11 cellular contexts compared by ENCODE assay signal in genomic region chr19:17450264-17451075, GRCh38. TPM values are rescaled to one million over a fixed set of nuclear protein-coding genes. Genes with fewer than 3 reads are reported as not detected.
DNase-seq lines count a peak whose midpoint lies in the region; ATAC-seq and TF ChIP-seq lines count a peak whose summit lies in the region.
"Had no signal": no experiment of that assay in that cellular context is flagged by ENCODE, and none has a peak within 500 bp of the region (broad histone marks: within the 10 kb centered on the region; RNA-seq: fewer than 3 reads in every experiment).

No MANE protein-coding gene starts in this region.

- H3K27ac ChIP-seq in A673 (ENCODE audit: low read depth, low read length, poor library complexity, severe bottlenecking) = no peak overlapping the region
- H3K27ac ChIP-seq: upper lobe of right lung had no signal

- no peak for ATAC-seq in GM21723 (IDR thresholded peaks at IDR 0.05; ENCODE audit: unreplicated experiment)
- ATAC-seq: upper lobe of right lung had no signal

- CTCF ChIA-PET in A673 (lab: Charles Lee) = interaction anchor here (0.7 kb wide), 2 partner anchors 15 to 45 kb away, joined by 3 to 5 read pairs; no protein-coding TSS in a partner anchor

- TF ChIP-seq CTCF in GM12864 (IDR thresholded peaks at IDR 0.05; ENCODE audit: low read depth, low read length, missing control alignments) (no peak), NB4 (IDR thresholded peaks at IDR 0.05; ENCODE audit: low read depth, low read length) (no peak), A673 (conservative IDR thresholded peaks at IDR 0.05; ENCODE audit: low read depth, low read length) (no peak)

- H3K9me3 ChIP-seq in A673 (ENCODE audit: low read depth, low read length, poor library complexity, severe bottlenecking) = no peaks in the 10 kb centered on the region
- H3K9me3 ChIP-seq: upper lobe of right lung had no signal

- peaks cover 29% of the 10 kb centered on the region for H3K27me3 ChIP-seq in A673 (replicated peaks; ENCODE audit: insufficient read depth, low read depth, low read length, poor library complexity)

- POLR2A ChIA-PET in A673 (lab: Charles Lee; ENCODE audit: low non-redundant PET) = no interaction called here

- DNase-seq in GM12864 (ENCODE audit: low read depth) (peak; percentile 41), NB4 (ENCODE audit: low read depth) (peak; percentile 40), SW 1271 (lab: John Stamatoyannopoulos, UW) (no peak), AG08395 (ENCODE audit: low spot score) (no peak), A673 (ENCODE audit: low spot score) (no peak)
- DNase-seq in activated naive CD4-positive, alpha-beta T cell treated with anti-CD3 and anti-CD28 coated beads, Interleukin-2, amount 50 U/mL, for 16 hours = peak; percentile 66
- DNase-seq in stimulated activated CD4-positive, alpha-beta T cell treated with anti-CD3 and anti-CD28 coated beads, Interleukin-15, amount 100 ng/mL, for 48 hours (ENCODE audit: low read depth in 2 of 2) = peak; percentile 39 to 49
- DNase-seq: NCI-H510A, upper lobe of right lung had no signal

- H3K36me3 ChIP-seq in A673 (ENCODE audit: insufficient read depth, low read length, poor library complexity, severe bottlenecking) = no peaks in the 10 kb centered on the region
- H3K36me3 ChIP-seq: upper lobe of right lung had no signal

- peaks cover 5% of the 10 kb centered on the region for H3K4me1 ChIP-seq in A673 (ENCODE audit: insufficient read depth, low read length, poor library complexity, severe bottlenecking)
- H3K4me1 ChIP-seq: upper lobe of right lung had no signal

- H3K4me3 ChIP-seq in GM12864 (ENCODE audit: low read depth, low read length) (no peak overlapping the region), NB4 (ENCODE audit: low read depth, low read length) (no peak overlapping the region), A673 (ENCODE audit: low read depth, low read length, poor library complexity, severe bottlenecking) (no peak overlapping the region)
- H3K4me3 ChIP-seq: upper lobe of right lung had no signal

- intact Hi-C loops in A673 (cut with micrococcal nuclease; ENCODE audit: unreplicated experiment) = loop anchor here (5.0 kb wide), 1 partner anchor 317 kb away; no protein-coding TSS in a partner anchor

- BruUV-seq in A673 (replicated peaks; lab: Mats Ljungman, UMichigan) = no TSS peak

- TF ChIP-seq POLR2A in NB4 (IDR thresholded peaks at IDR 0.05; ENCODE audit: extremely low read depth, insufficient read length) = no peak

RNA-seq across cellular contexts. Expression of gene TMEM221, which starts 2.0 kb away (rescaled TPM):
- 0.31 TPM in 1 of 2 replicates, not detected in the other for total RNA-seq in A673 (2021)
- total RNA-seq: upper lobe of right lung had no signal

RNA-seq across cellular contexts. Expression of gene NXNL1, which starts 10.3 kb away (rescaled TPM):
- not detected in 2 replicates for total RNA-seq in A673 (2021)
- total RNA-seq: omental fat pad, upper lobe of right lung had no signal

RNA-seq across cellular contexts. Expression of gene SLC27A1, which starts 19.9 kb away (rescaled TPM):
- total RNA-seq in A673 (2021) = 3.0 and 6.9 TPM in 2 replicates

RNA-seq across cellular contexts. Expression of gene MVB12A, which starts 30.6 kb away (rescaled TPM):
- 39.5 and 56.9 TPM in 2 replicates for total RNA-seq in A673 (2021)

RNA-seq across cellular contexts. Expression of gene BST2, which starts 45.0 kb away (rescaled TPM):
- total RNA-seq in A673 (2021) = 1.3 and 3.6 TPM in 2 replicates

Comparison
In these comparisons a context has a peak if more than half of its experiments do, and no peak if none do; other contexts are left out.
1. DNase-seq: peak in GM12864 (single experiment), NB4 (single experiment), activated naive CD4-positive, alpha-beta T cell treated with anti-CD3 and anti-CD28 coated beads, Interleukin-2, amount 50 U/mL, for 16 hours (single experiment) and stimulated activated CD4-positive, alpha-beta T cell treated with anti-CD3 and anti-CD28 coated beads, Interleukin-15, amount 100 ng/mL, for 48 hours (2 of 2); none in SW 1271 (0 of 2), AG08395 (single experiment) and A673 (single experiment).